Comparison of ENCODE assay signal across 19 cellular contexts in genomic region chr11:74000770-74001169, GRCh38. TPM values are rescaled to one million over a fixed set of nuclear protein-coding genes. Genes with fewer than 3 reads are reported as not detected.
"Had no signal": no experiment of that assay in that cellular context is flagged by ENCODE, and none has a peak within 500 bp of the region (broad histone marks: within the 10 kb centered on the region; RNA-seq: fewer than 3 reads in every experiment).

No MANE protein-coding gene starts in this region.

- H3K27ac ChIP-seq: adrenal gland, cardiac muscle cell, esophagus muscularis mucosa, right lobe of liver, SK-N-MC, stomach, thoracic aorta, upper lobe of right lung had no signal

- H3K4me1 ChIP-seq: adrenal gland, esophagus muscularis mucosa, right lobe of liver, upper lobe of right lung had no signal

- H3K9me3 ChIP-seq: adrenal gland, esophagus muscularis mucosa, right lobe of liver, stomach, thoracic aorta, upper lobe of right lung had no signal

- H3K36me3 ChIP-seq: right lobe of liver, upper lobe of right lung had no signal

- DNase-seq: activated CD4-positive, alpha-beta T cell treated with anti-CD3 and anti-CD28 coated beads for 1 hour; activated naive CD4-positive, alpha-beta T cell treated with anti-CD3 and anti-CD28 coated beads, Interleukin-2, amount 10 ng/mL, durations not matched to agents 7 days and 5 days; adrenal gland; hippocampal formation; kidney glomerular epithelial cell; left ventricle myocardium superior; mesenchymal stem cell; right lobe of liver; stimulated activated CD4-positive, alpha-beta T cell treated with anti-CD3 and anti-CD28 coated beads, Interleukin-1b, Interleukin-23, amount 100 ng/mL, for 48 hours; stomach; T-helper 9 cell; upper lobe of right lung had no signal

- ATAC-seq: left ventricle myocardium superior, right lobe of liver, upper lobe of right lung had no signal

- H3K4me3 ChIP-seq: adrenal gland, cardiac muscle cell, esophagus muscularis mucosa, right lobe of liver, SK-N-MC, stomach, thoracic aorta, upper lobe of right lung had no signal

- H3K27me3 ChIP-seq: adrenal gland, cardiac muscle cell, esophagus muscularis mucosa, right lobe of liver, stomach, upper lobe of right lung had no signal

RNA-seq across cellular contexts. Expression of gene UCP2, which starts 18.1 kb away (rescaled TPM):
- polyA plus RNA-seq: neural cell had no signal

RNA-seq across cellular contexts. Expression of gene DNAJB13, which starts 49.9 kb away (rescaled TPM):
- total RNA-seq: esophagus muscularis mucosa, left ventricle myocardium superior, omental fat pad, pulmonary artery endothelial cell, right lobe of liver, stomach, upper lobe of right lung had no signal
- polyA plus RNA-seq: cardiac muscle cell, neural cell had no signal
